Comparison of ENCODE assay signal across 24 cellular contexts in the genomic region with DNA sequence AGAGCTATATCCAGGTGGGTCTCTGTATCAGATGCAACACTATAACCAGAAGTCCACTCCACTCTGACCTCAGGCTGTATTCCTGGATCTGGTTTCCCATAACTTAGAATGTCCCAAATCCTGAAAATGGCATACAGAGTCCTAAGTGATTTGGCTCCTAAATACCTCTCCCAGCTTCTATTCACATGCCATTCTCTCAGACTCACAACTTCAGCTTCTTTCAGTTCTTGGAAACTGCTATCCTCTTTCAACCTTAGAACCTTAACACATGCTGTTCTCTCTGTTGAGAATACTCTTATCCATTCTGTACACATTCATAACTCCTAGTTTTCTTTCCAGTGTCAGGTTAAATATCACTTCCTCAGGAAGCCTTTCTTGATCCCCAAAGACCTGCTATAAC.
"Had no signal": no experiment of that assay in that cellular context is flagged by ENCODE, and none has a peak within 500 bp of the region (broad histone marks: within the 10 kb centered on the region; RNA-seq: fewer than 3 reads in every experiment).

No MANE protein-coding gene starts in this region.

- H3K4me3 ChIP-seq: body of pancreas, cardiac muscle cell, gastrocnemius medialis, ovary, prostate gland, spleen, thoracic aorta had no signal

- H3K9me3 Mint-ChIP-seq: activated naive CD4-positive, alpha-beta T cell treated with anti-CD3 and anti-CD28 coated beads, Interleukin-2, amount 10 ng/mL, durations not matched to agents 7 days and 5 days; T-helper 1 cell treated with Interleukin-12 subunit alpha and Interleukin-12 subunit beta and Interleukin-4 antibody, amounts not matched to agents 30 μg/mL and 1 μg/mL, for 36 hours; type B pancreatic cell had no signal

- ATAC-seq: activated CD4-positive, alpha-beta T cell treated with anti-CD3 and anti-CD28 coated beads for 36 hours; body of pancreas; gastrocnemius medialis; left ventricle myocardium superior; naive thymus-derived CD8-positive, alpha-beta T cell had no signal

- H3K4me1 Mint-ChIP-seq: activated B cell treated with CpG ODN at 0.5 μM for 24 hours; activated CD4-positive, alpha-beta T cell treated with anti-CD3 and anti-CD28 coated beads for 36 hours; mesothelial cell of epicardium had no signal

- H3K27me3 Mint-ChIP-seq: activated B cell treated with CpG ODN at 0.5 μM for 24 hours; activated CD4-positive, alpha-beta T cell treated with anti-CD3 and anti-CD28 coated beads for 36 hours; activated naive CD4-positive, alpha-beta T cell treated with anti-CD3 and anti-CD28 coated beads, Interleukin-2, amount 10 ng/mL, durations not matched to agents 7 days and 5 days; naive thymus-derived CD8-positive, alpha-beta T cell; type B pancreatic cell had no signal

- H3K36me3 ChIP-seq: cardiac muscle cell, gastrocnemius medialis, ovary, prostate gland, spleen, thoracic aorta had no signal

- H3K4me3 Mint-ChIP-seq: activated B cell treated with CpG ODN at 0.5 μM for 24 hours; activated CD4-positive, alpha-beta T cell treated with anti-CD3 and anti-CD28 coated beads for 36 hours; activated naive CD4-positive, alpha-beta T cell treated with anti-CD3 and anti-CD28 coated beads, Interleukin-2, amount 10 ng/mL, durations not matched to agents 7 days and 5 days; mesothelial cell of epicardium; naive thymus-derived CD8-positive, alpha-beta T cell; T-helper 1 cell treated with Interleukin-12 subunit alpha and Interleukin-12 subunit beta and Interleukin-4 antibody, amounts not matched to agents 30 μg/mL and 1 μg/mL, for 36 hours; type B pancreatic cell had no signal

- H3K4me1 ChIP-seq: body of pancreas, gastrocnemius medialis, prostate gland, spleen had no signal

- H3K27me3 ChIP-seq: body of pancreas, cardiac muscle cell, gastrocnemius medialis, ovary, spleen had no signal

- H3K9me3 ChIP-seq: body of pancreas, gastrocnemius medialis, ovary, prostate gland, spleen, thoracic aorta had no signal

- FAIRE-seq: endometrium had no signal

- DNase-seq: activated B cell treated with CpG ODN at 0.5 μM for 24 hours; activated CD4-positive, alpha-beta T cell treated with anti-CD3 and anti-CD28 coated beads for 36 hours; activated CD4-positive, alpha-beta T cell treated with anti-CD3 and anti-CD28 coated beads, Interleukin-2, amount 50 U/mL, for 4 hours; activated effector memory CD4-positive, alpha-beta T cell treated with anti-CD3 and anti-CD28 coated beads, Interleukin-2, amount 50 U/mL, for 16 hours; activated naive CD4-positive, alpha-beta T cell treated with anti-CD3 and anti-CD28 coated beads, Interleukin-2, amount 10 ng/mL, durations not matched to agents 7 days and 5 days; body of pancreas; effector CD4-positive, alpha-beta T cell; erythroblast; gastrocnemius medialis; hippocampal formation; left ventricle myocardium superior; mammary epithelial cell; naive thymus-derived CD8-positive, alpha-beta T cell; ovary; spleen; stimulated activated CD4-positive, alpha-beta T cell treated with anti-CD3 and anti-CD28 coated beads, Interleukin-4, amount 100 ng/mL, for 1 hour; stimulated activated naive CD4-positive, alpha-beta T cell had no signal

- H3K27ac ChIP-seq: body of pancreas, cardiac muscle cell, gastrocnemius medialis, ovary, prostate gland, spleen, thoracic aorta had no signal

- H3K27ac Mint-ChIP-seq: activated B cell treated with CpG ODN at 0.5 μM for 24 hours; activated CD4-positive, alpha-beta T cell treated with anti-CD3 and anti-CD28 coated beads for 36 hours; activated naive CD4-positive, alpha-beta T cell treated with anti-CD3 and anti-CD28 coated beads, Interleukin-2, amount 10 ng/mL, durations not matched to agents 7 days and 5 days; mesothelial cell of epicardium; naive thymus-derived CD8-positive, alpha-beta T cell; T-helper 1 cell treated with Interleukin-12 subunit alpha and Interleukin-12 subunit beta and Interleukin-4 antibody, amounts not matched to agents 30 μg/mL and 1 μg/mL, for 36 hours; type B pancreatic cell had no signal
